ENCODE assay signal across 1 cellular context in genomic region chr9:132354645-132355355, GRCh38.
A peak's percentile ranks its signal among the peaks of the same experiment; 100 is the strongest.
TF ChIP-seq lines count a peak whose summit lies in the region.

Gene SETX (minus strand): TSS chr9:132354986. CDS start chr9:132349428, 5,558 bp downstream.

TF ChIP-seq in HepG2, 621 proteins besides CTCF, POLR2A, EP300 and RAD21 (continued from another document and continues in another):
- TF ChIP-seq NFIB (CRISPR knock-in tag; IDR thresholded peaks at IDR 0.05; ENCODE audit: borderline replicate concordance) (no peak), CBX5 (CRISPR knock-in tag; IDR thresholded peaks at IDR 0.05; ENCODE audit: borderline replicate concordance) (0 out of 2 replicates have a peak, but pooled peaks have one; percentile 10), ISL2 (CRISPR knock-in tag; IDR thresholded peaks at IDR 0.05) (no peak), FOXP4 (CRISPR knock-in tag; IDR thresholded peaks at IDR 0.05) (peak; percentile 40; the same call in 1 of the 2 replicates), DMAP1 (CRISPR knock-in tag; IDR thresholded peaks at IDR 0.05) (peak; percentile 78; the same call in 1 of the 2 replicates), ZNF639 (CRISPR knock-in tag; conservative IDR thresholded peaks at IDR 0.05) (peak; percentile 93), JUNB (CRISPR knock-in tag; IDR thresholded peaks at IDR 0.05; ENCODE audit: borderline replicate concordance) (no peak), TAF1 (CRISPR knock-in tag; IDR thresholded peaks at IDR 0.05) (peak; percentile 93), MAX (IDR thresholded peaks at IDR 0.05) (no peak), ZNF430 (CRISPR knock-in tag; IDR thresholded peaks at IDR 0.05) (peak; percentile 44; the same call in 1 of the 2 replicates), EHMT2 (IDR thresholded peaks at IDR 0.05; ENCODE audit: borderline replicate concordance, low read depth, low read length) (no peak), HNF1B (CRISPR knock-in tag; IDR thresholded peaks at IDR 0.05) (no peak), ASH2L (IDR thresholded peaks at IDR 0.05; ENCODE audit: insufficient read length, low read depth, low read length) (peak; percentile 78), NR3C1 (CRISPR knock-in tag; IDR thresholded peaks at IDR 0.05) (no peak), ZNF275 (CRISPR knock-in tag; IDR thresholded peaks at IDR 0.05; ENCODE audit: borderline replicate concordance) (peak; percentile 78; the same call in 1 of the 2 replicates), ZNF709 (CRISPR knock-in tag; IDR thresholded peaks at IDR 0.05) (no peak), HNRNPUL1 (IDR thresholded peaks at IDR 0.05; ENCODE audit: low read depth, low read length) (no peak), MZF1 (CRISPR knock-in tag; IDR thresholded peaks at IDR 0.05; ENCODE audit: borderline replicate concordance) (no peak), ETV5 (CRISPR knock-in tag; IDR thresholded peaks at IDR 0.05; ENCODE audit: borderline replicate concordance) (peak; percentile 73), ZNF501 (CRISPR knock-in tag; IDR thresholded peaks at IDR 0.05) (no peak), THAP9 (CRISPR knock-in tag; IDR thresholded peaks at IDR 0.05; ENCODE audit: borderline replicate concordance) (no peak; the same call in 1 of the 2 replicates), ZNF512B (CRISPR knock-in tag; IDR thresholded peaks at IDR 0.05; ENCODE audit: borderline replicate concordance) (no peak), KLF12 (CRISPR knock-in tag; IDR thresholded peaks at IDR 0.05; ENCODE audit: borderline replicate concordance) (0 out of 2 replicates have a peak, but pooled peaks have one; percentile 26), ONECUT2 (CRISPR knock-in tag; IDR thresholded peaks at IDR 0.05) (0 out of 2 replicates have a peak, but pooled peaks have one; percentile 33), CHD2 (IDR thresholded peaks at IDR 0.05; ENCODE audit: low read depth, low read length) (no peak), ZSCAN20 (CRISPR knock-in tag; IDR thresholded peaks at IDR 0.05; ENCODE audit: borderline replicate concordance) (peak; percentile 80; the same call in 1 of the 2 replicates), BCL3 (CRISPR knock-in tag; IDR thresholded peaks at IDR 0.05) (peak; percentile 83), AHR (CRISPR knock-in tag; IDR thresholded peaks at IDR 0.05) (no peak), ZNF672 (CRISPR knock-in tag; IDR thresholded peaks at IDR 0.05) (no peak), SAP130 (CRISPR knock-in tag; IDR thresholded peaks at IDR 0.05; ENCODE audit: low read depth) (peak; percentile 92), ARNT2 (CRISPR knock-in tag; IDR thresholded peaks at IDR 0.05; ENCODE audit: low read depth) (0 out of 2 replicates have a peak, but pooled peaks have one; percentile 23), ZFX (CRISPR knock-in tag; IDR thresholded peaks at IDR 0.05; ENCODE audit: low read depth) (peak; percentile 98), ZNF589 (CRISPR knock-in tag; conservative IDR thresholded peaks at IDR 0.05) (no peak; the same call in 1 of the 2 replicates), RBAK (CRISPR knock-in tag; IDR thresholded peaks at IDR 0.05) (no peak), ZFP62 (CRISPR knock-in tag; IDR thresholded peaks at IDR 0.05) (no peak), ZNF577 (CRISPR knock-in tag; IDR thresholded peaks at IDR 0.05; ENCODE audit: borderline replicate concordance, low read depth) (no peak), POLR2AphosphoS5 (IDR thresholded peaks at IDR 0.05; ENCODE audit: low read depth, low read length) (peak; percentile 75), GRHL1 (CRISPR knock-in tag; conservative IDR thresholded peaks at IDR 0.05) (no peak), ARHGAP35 (CRISPR knock-in tag; IDR thresholded peaks at IDR 0.05; ENCODE audit: borderline replicate concordance) (no peak), SYNCRIP (IDR thresholded peaks at IDR 0.05; ENCODE audit: insufficient read depth, low read depth, low read length) (no peak), KDM5B (CRISPR knock-in tag; IDR thresholded peaks at IDR 0.05; ENCODE audit: borderline replicate concordance) (peak; percentile 82; the same call in 1 of the 2 replicates), ZNF367 (CRISPR knock-in tag; IDR thresholded peaks at IDR 0.05; ENCODE audit: borderline replicate concordance) (peak; percentile 54; the same call in 1 of the 2 replicates), ARID3A (IDR thresholded peaks at IDR 0.05; ENCODE audit: low read depth, low read length) (no peak), HNRNPL (IDR thresholded peaks at IDR 0.05; ENCODE audit: low read depth, low read length) (no peak)
